In genomic region chrX:150306002-150306401, GRCh38 we compare ENCODE assay signal across 20 cellular contexts.
"Had no signal": no experiment of that assay in that cellular context is flagged by ENCODE, and none has a peak within 500 bp of the region (broad histone marks: within the 10 kb centered on the region; RNA-seq: fewer than 3 reads in every experiment).

No MANE protein-coding gene starts in this region.

- H3K4me1 ChIP-seq: Peyer's patch, SJSA1 had no signal

- H3K9me3 ChIP-seq: MG63, Peyer's patch, SJSA1 had no signal

- H3K27ac ChIP-seq: PC-9, Peyer's patch, SJSA1, SK-N-MC had no signal

- H3K4me3 ChIP-seq: MG63, PC-9, Peyer's patch, SJSA1, SK-N-MC had no signal

- H3K36me3 ChIP-seq: MG63, Peyer's patch, SJSA1 had no signal

- H3K27me3 ChIP-seq: MG63, Peyer's patch, SJSA1 had no signal

- H3K4me2 ChIP-seq: PC-9 had no signal

- DNase-seq: IMR-90, Karpas-422, KG1, MG63, NCI-H1092 treated with DMSO at 0.1 percent for 48 hours, NCI-H1436, NCI-H187, NCI-H2029, NCI-H2081 treated with DMSO at 0.1 percent for 48 hours, NCI-H2227 treated with DMSO at 0.1 percent for 48 hours, NCI-H524, NCI-H526 treated with DMSO at 0.1 percent for 48 hours, NCI-H748 treated with DMSO at 0.1 percent for 48 hours, OCI-M1, PC-9, Peyer's patch, Right ventricle myocardium superior, SIG-M5 had no signal

- H2AFZ ChIP-seq: PC-9 had no signal
